26 cellular contexts compared by ENCODE assay signal in the genomic region with DNA sequence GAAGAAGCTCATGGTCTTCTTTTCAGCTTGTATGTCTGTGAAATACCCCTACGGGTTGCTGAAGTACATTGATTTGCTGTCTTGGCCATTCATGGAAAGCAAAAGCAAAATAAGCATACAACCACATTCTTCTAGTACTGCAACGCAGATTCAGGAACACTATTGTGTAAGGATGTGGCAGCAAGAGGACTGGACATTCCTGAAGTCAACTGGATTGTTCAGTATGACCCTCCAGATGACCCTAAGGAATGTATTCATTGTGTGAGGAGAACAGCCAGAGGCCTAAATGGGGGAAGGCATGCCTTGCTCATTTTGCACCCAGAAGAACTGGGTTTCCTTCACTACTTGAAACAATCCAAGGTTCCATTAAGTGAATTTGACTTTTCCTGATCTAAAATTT.
DNase-seq lines count a peak whose midpoint lies in the region; TF ChIP-seq lines count a peak whose summit lies in the region.
"Had no signal": no experiment of that assay in that cellular context is flagged by ENCODE, and none has a peak within 500 bp of the region (broad histone marks: within the 10 kb centered on the region; RNA-seq: fewer than 3 reads in every experiment).

No MANE protein-coding gene starts in this region.

- H3K9ac ChIP-seq in endodermal cell (ENCODE audit: extremely low read depth, low read length, poor library complexity, severe bottlenecking), result no peak overlapping the region
- H3K9ac ChIP-seq: BLaER1 treated with 17β-estradiol and CSF1 and Interleukin-3, amounts not matched to agents 10 nM and 100 nM had no signal

- CTCF ChIA-PET in MCF 10A (lab: Yijun Ruan, JAX), result interaction anchor here (1.5 kb wide), 1 partner anchor 11 kb away, joined by 4 read pairs; no protein-coding TSS in a partner anchor

- peaks cover 13% of the 10 kb centered on the region for H3K27me3 Mint-ChIP-seq in endodermal cell (ENCODE audit: insufficient read depth)
- no peaks in the 10 kb centered on the region for H3K27me3 Mint-ChIP-seq in MCF 10A (ENCODE audit: insufficient read depth, unreplicated experiment)
- H3K27me3 Mint-ChIP-seq: naive thymus-derived CD8-positive, alpha-beta T cell; stimulated activated memory B cell treated with anti-CD40 and anti-IgM and Interleukin-4, amounts not matched to agents 10 μg/mL and 1 μg/mL and 100 μg/mL, for 72 hours had no signal

- H3K36me3 ChIP-seq in endodermal cell (ENCODE audit: control insufficient read depth, insufficient read depth, low read length) (no peaks in the 10 kb centered on the region), ascending aorta (no peaks in the 10 kb centered on the region)
- H3K36me3 ChIP-seq: BLaER1 treated with 17β-estradiol and CSF1 and Interleukin-3, amounts not matched to agents 10 nM and 100 nM; esophagus muscularis mucosa; heart left ventricle; spleen; suprapubic skin had no signal

- no peak overlapping the region for H3K4me3 Mint-ChIP-seq in endodermal cell
- no peak overlapping the region for H3K4me3 Mint-ChIP-seq in MCF 10A (ENCODE audit: unreplicated experiment)
- H3K4me3 Mint-ChIP-seq: activated T-helper 17 cell treated with anti-CD3 and anti-CD28 coated beads, Interleukin-2, amount 50 U/mL, for 72 hours; naive thymus-derived CD8-positive, alpha-beta T cell; stimulated activated memory B cell treated with anti-CD40 and anti-IgM and Interleukin-4, amounts not matched to agents 10 μg/mL and 1 μg/mL and 100 μg/mL, for 72 hours had no signal

- H3K9me3 Mint-ChIP-seq in endodermal cell (no peaks in the 10 kb centered on the region), MCF 10A (ENCODE audit: unreplicated experiment) (no peaks in the 10 kb centered on the region)
- H3K9me3 Mint-ChIP-seq: activated naive CD4-positive, alpha-beta T cell treated with anti-CD3 and anti-CD28 coated beads, Interleukin-2, amount 50 U/mL, for 72 hours; activated T-helper 17 cell treated with anti-CD3 and anti-CD28 coated beads, Interleukin-2, amount 50 U/mL, for 72 hours; naive thymus-derived CD8-positive, alpha-beta T cell; stimulated activated memory B cell treated with anti-CD40 and anti-IgM and Interleukin-4, amounts not matched to agents 10 μg/mL and 1 μg/mL and 100 μg/mL, for 72 hours had no signal

- H3K27me3 ChIP-seq in endodermal cell (ENCODE audit: control insufficient read depth, insufficient read depth, low read length, poor library complexity, severe bottlenecking) (no peaks in the 10 kb centered on the region), ascending aorta (no peaks in the 10 kb centered on the region)
- H3K27me3 ChIP-seq: BLaER1 treated with 17β-estradiol and CSF1 and Interleukin-3, amounts not matched to agents 10 nM and 100 nM; esophagus muscularis mucosa; heart left ventricle; spleen; suprapubic skin had no signal

- TF ChIP-seq CTCF in endodermal cell (conservative IDR thresholded peaks at IDR 0.05) (no peak), MCF 10A (IDR thresholded peaks at IDR 0.05; ENCODE audit: unreplicated experiment) (no peak), ascending aorta (IDR thresholded peaks at IDR 0.05) (no peak)

- DNase-seq in LHCN-M2 (ENCODE audit: low read depth) (peak; percentile 29), endodermal cell (no peak), foreskin melanocyte (peak; percentile 68), renal cortical epithelial cell (ENCODE audit: low read depth) (peak; percentile 87), pons (ENCODE audit: low spot score) (no peak), HK-2 (ENCODE audit: unreplicated experiment) (no peak), MCF 10A (ENCODE audit: unreplicated experiment) (no peak), ascending aorta (ENCODE audit: low spot score in 2 of 2) (no peak)
- DNase-seq: Calu3; cerebellar nuclear complex; effector CD8-positive, alpha-beta T cell; heart left ventricle; naive thymus-derived CD8-positive, alpha-beta T cell; NCI-H1694; NCI-H510A treated with DMSO at 0.1 percent for 48 hours; NK-92 treated with Interleukin-12 subunit alpha and Interleukin-12 subunit beta, amount 100 ng/mL, for 24 hours; SHP77; spleen; stimulated activated CD4-positive, alpha-beta T cell treated with anti-CD3 and anti-CD28 coated beads, Interleukin-2, amount 100 ng/mL, for 48 hours; T1000 had no signal

- 40 to 72% methylated on average over 1 to 2 of the region's 2 CpGs for WGBS in endodermal cell (ENCODE audit: insufficient coverage in 1 of 2, insufficient read length in 1 of 2), 2 experiments

- H3K27ac Mint-ChIP-seq in endodermal cell (no peak overlapping the region), MCF 10A (ENCODE audit: low read depth, unreplicated experiment) (no peak overlapping the region)
- H3K27ac Mint-ChIP-seq: activated naive CD4-positive, alpha-beta T cell treated with anti-CD3 and anti-CD28 coated beads, Interleukin-2, amount 50 U/mL, for 72 hours; activated T-helper 17 cell treated with anti-CD3 and anti-CD28 coated beads, Interleukin-2, amount 50 U/mL, for 72 hours; naive thymus-derived CD8-positive, alpha-beta T cell; stimulated activated memory B cell treated with anti-CD40 and anti-IgM and Interleukin-4, amounts not matched to agents 10 μg/mL and 1 μg/mL and 100 μg/mL, for 72 hours had no signal

- BruUV-seq in MCF 10A (replicated peaks; lab: Mats Ljungman, UMichigan), result no TSS peak

- H3K4me3 ChIP-seq in endodermal cell (ENCODE audit: low read length), result no peak overlapping the region
- no peak overlapping the region for H3K4me3 ChIP-seq in ascending aorta
- H3K4me3 ChIP-seq: BLaER1 treated with 17β-estradiol and CSF1 and Interleukin-3, amounts not matched to agents 10 nM and 100 nM; esophagus muscularis mucosa; heart left ventricle; spleen; suprapubic skin had no signal

- H3K9me3 ChIP-seq in endodermal cell (ENCODE audit: control insufficient read depth, low read length) (no peaks in the 10 kb centered on the region), ascending aorta (no peaks in the 10 kb centered on the region)
- H3K9me3 ChIP-seq: BLaER1 treated with 17β-estradiol and CSF1 and Interleukin-3, amounts not matched to agents 10 nM and 100 nM; esophagus muscularis mucosa; heart left ventricle; spleen; suprapubic skin had no signal

- intact Hi-C loops in MCF 10A (cut with micrococcal nuclease), result no loop called here
- intact Hi-C loops in ascending aorta (cut with DNase I), result no loop called here

- H3K4me1 Mint-ChIP-seq in endodermal cell, result peaks cover 20% of the 10 kb centered on the region
- no peaks in the 10 kb centered on the region for H3K4me1 Mint-ChIP-seq in MCF 10A (ENCODE audit: insufficient read depth, unreplicated experiment)
- H3K4me1 Mint-ChIP-seq: activated T-helper 17 cell treated with anti-CD3 and anti-CD28 coated beads, Interleukin-2, amount 50 U/mL, for 72 hours; naive thymus-derived CD8-positive, alpha-beta T cell; stimulated activated memory B cell treated with anti-CD40 and anti-IgM and Interleukin-4, amounts not matched to agents 10 μg/mL and 1 μg/mL and 100 μg/mL, for 72 hours had no signal

- no peaks in the 10 kb centered on the region for H3K36me3 Mint-ChIP-seq in endodermal cell (ENCODE audit: low read depth)
- no peaks in the 10 kb centered on the region for H3K36me3 Mint-ChIP-seq in MCF 10A (ENCODE audit: insufficient read depth, unreplicated experiment)
- H3K36me3 Mint-ChIP-seq: activated naive CD4-positive, alpha-beta T cell treated with anti-CD3 and anti-CD28 coated beads, Interleukin-2, amount 50 U/mL, for 72 hours; naive thymus-derived CD8-positive, alpha-beta T cell; stimulated activated memory B cell treated with anti-CD40 and anti-IgM and Interleukin-4, amounts not matched to agents 10 μg/mL and 1 μg/mL and 100 μg/mL, for 72 hours had no signal

- H3K4me1 ChIP-seq in endodermal cell (ENCODE audit: control insufficient read depth, insufficient read depth, low read length), result peaks cover 11% of the 10 kb centered on the region
- H3K4me1 ChIP-seq in ascending aorta, result peaks cover 0 to 12% of the 10 kb centered on the region in 2 donors
- H3K4me1 ChIP-seq: BLaER1 treated with 17β-estradiol and CSF1 and Interleukin-3, amounts not matched to agents 10 nM and 100 nM had no signal

- POLR2A ChIA-PET in MCF 10A (lab: Yijun Ruan, JAX), result no interaction called here

- H3K27ac ChIP-seq in endodermal cell (ENCODE audit: low read depth, low read length) (peak overlapping the region; percentile 84), ascending aorta (no peak overlapping the region)
- H3K27ac ChIP-seq: BLaER1 treated with 17β-estradiol and CSF1 and Interleukin-3, amounts not matched to agents 10 nM and 100 nM; esophagus muscularis mucosa; heart left ventricle; spleen; suprapubic skin had no signal

Comparison
In these comparisons a context has a peak if more than half of its experiments do, and no peak if none do; other contexts are left out.
1. DNase-seq: peak in LHCN-M2 (single experiment), foreskin melanocyte (single experiment) and renal cortical epithelial cell (single experiment); none in endodermal cell (single experiment), pons (single experiment), HK-2 (single experiment), MCF 10A (single experiment) and ascending aorta (0 of 2).